8 cellular contexts compared by ENCODE assay signal in genomic region chr6:159038914-159039884, GRCh38. TPM values are rescaled to one million over a fixed set of nuclear protein-coding genes. Genes with fewer than 3 reads are reported as not detected.
DNase-seq lines count a peak whose midpoint lies in the region; ATAC-seq, FAIRE-seq and TF ChIP-seq lines count a peak whose summit lies in the region.

No MANE protein-coding gene starts in this region.

- no peak for TF ChIP-seq CTCF in lower lobe of right lung (IDR thresholded peaks at IDR 0.05)
- TF ChIP-seq CTCF in D721Med (IDR thresholded peaks at IDR 0.05; ENCODE audit: insufficient read depth, missing control alignments): no peak

- peak; percentile 81 for ATAC-seq in GM21390 (IDR thresholded peaks at IDR 0.05; ENCODE audit: unreplicated experiment)
- peak; percentile 82 for ATAC-seq in HG03571 (IDR thresholded peaks at IDR 0.05; ENCODE audit: unreplicated experiment)
- ATAC-seq in activated naive CD4-positive, alpha-beta T cell treated with anti-CD3 and anti-CD28 coated beads, Interleukin-2, amount 50 U/mL, for 72 hours: peak; percentile 63 to 75
- ATAC-seq in lower lobe of right lung: peak; percentile 55 to 76

- peaks cover 53% of the 10 kb centered on the region for H3K36me3 ChIP-seq in lower lobe of right lung

- no peaks in the 10 kb centered on the region for H3K27me3 ChIP-seq in lower lobe of right lung (ENCODE audit: low read depth)

- H3K9me3 Mint-ChIP-seq in activated naive CD4-positive, alpha-beta T cell treated with anti-CD3 and anti-CD28 coated beads, Interleukin-2, amount 50 U/mL, for 72 hours: no peaks in the 10 kb centered on the region

- peaks cover 71 to 86% of the 10 kb centered on the region in 2 donors for H3K36me3 Mint-ChIP-seq in activated naive CD4-positive, alpha-beta T cell treated with anti-CD3 and anti-CD28 coated beads, Interleukin-2, amount 50 U/mL, for 72 hours

- H3K27ac ChIP-seq in lower lobe of right lung: peak overlapping the region; percentile 76

- H3K4me3 ChIP-seq in GM08714 (ENCODE audit: low read length): peak overlapping the region; percentile 21; the same call in 1 of the 2 replicates
- H3K4me3 ChIP-seq in lower lobe of right lung: peak overlapping the region; percentile 12

- H3K9me3 ChIP-seq in lower lobe of right lung: no peaks in the 10 kb centered on the region

- intact Hi-C loops in lower lobe of right lung (cut with DNase I): no loop called here

- DNase-seq in activated naive CD4-positive, alpha-beta T cell treated with anti-CD3 and anti-CD28 coated beads, Interleukin-2, amount 50 U/mL, for 72 hours (ENCODE audit: low spot score in 2 of 2): no peak
- no peak for DNase-seq in lower lobe of right lung
- no peak for DNase-seq in stimulated activated CD4-positive, alpha-beta T cell treated with anti-CD3 and anti-CD28 coated beads, Interleukin-4, amount 100 ng/mL, for 4 hours
- no peak for DNase-seq in stimulated activated CD4-positive, alpha-beta T cell treated with anti-CD3 and anti-CD28 coated beads, Interleukin-2, amount 100 ng/mL, for 24 hours
- no peak for DNase-seq in D721Med (ENCODE audit: insufficient read length, low spot score)

- H3K27ac Mint-ChIP-seq in activated naive CD4-positive, alpha-beta T cell treated with anti-CD3 and anti-CD28 coated beads, Interleukin-2, amount 50 U/mL, for 72 hours: peak overlapping the region; percentile 96 to 99

- no peak for FAIRE-seq in D721Med (lab: Jason Lieb, UNC)

- H3K4me1 ChIP-seq in lower lobe of right lung: peaks cover 41% of the 10 kb centered on the region

RNA-seq across cellular contexts. Expression of gene TAGAP, which starts 5.6 kb away (rescaled TPM):
- total RNA-seq in activated naive CD4-positive, alpha-beta T cell treated with anti-CD3 and anti-CD28 coated beads, Interleukin-2, amount 50 U/mL, for 72 hours: 10 to 100 TPM; 29.9 to 65.0 TPM
- 17.1 TPM for total RNA-seq in lower lobe of right lung

RNA-seq across cellular contexts. Expression of gene RSPH3, which starts 39.2 kb away (rescaled TPM):
- 1 to 10 TPM; 2.0 to 7.1 TPM for total RNA-seq in activated naive CD4-positive, alpha-beta T cell treated with anti-CD3 and anti-CD28 coated beads, Interleukin-2, amount 50 U/mL, for 72 hours
- total RNA-seq in lower lobe of right lung: 24.2 TPM
